Comparison of ENCODE assay signal across 22 cellular contexts in genomic region chr18:9047715-9048114, GRCh38.
"Had no signal": no experiment of that assay in that cellular context is flagged by ENCODE, and none has a peak within 500 bp of the region (broad histone marks: within the 10 kb centered on the region; RNA-seq: fewer than 3 reads in every experiment).

No MANE protein-coding gene starts in this region.

- DNase-seq: colonic mucosa; dermis blood vessel endothelial cell; effector memory CD8-positive, alpha-beta T cell; foreskin keratinocyte; heart left ventricle; kidney; natural killer cell; occipital lobe; pancreas; stimulated activated CD4-positive, alpha-beta T cell treated with anti-CD3 and anti-CD28 coated beads, Interleukin-2, amount 100 ng/mL, for 24 hours; stimulated activated CD4-positive, alpha-beta T cell treated with anti-CD3 and anti-CD28 coated beads, Interleukin-4, amount 100 ng/mL, for 24 hours; upper lobe of right lung; uterus had no signal

- H3K27ac ChIP-seq: colonic mucosa, foreskin keratinocyte, gastroesophageal sphincter, heart left ventricle, hepatocyte, pancreas, thoracic aorta, tibial nerve, upper lobe of right lung, uterus had no signal

- H3K9me3 ChIP-seq: colonic mucosa, pancreas, thoracic aorta, upper lobe of right lung, uterus had no signal

- H3K79me2 ChIP-seq: hepatocyte had no signal

- H3K4me2 ChIP-seq: hepatocyte had no signal

- H3K4me3 ChIP-seq: colonic mucosa, gastroesophageal sphincter, heart left ventricle, hepatocyte, lung, pancreas, thoracic aorta, tibial nerve, upper lobe of right lung, uterus had no signal

- ATAC-seq: effector memory CD8-positive, alpha-beta T cell; foreskin keratinocyte; gastroesophageal sphincter; heart left ventricle; left lobe of liver; natural killer cell; pancreas; sciatic nerve; stimulated activated memory B cell treated with anti-CD40 and anti-IgM and Interleukin-4, amounts not matched to agents 10 μg/mL and 1 μg/mL and 100 μg/mL, for 72 hours; upper lobe of right lung had no signal

- FAIRE-seq: endometrium, kidney, pancreas had no signal

- H2AFZ ChIP-seq: hepatocyte had no signal

- H3K36me3 ChIP-seq: colonic mucosa, gastroesophageal sphincter, heart left ventricle, pancreas, thoracic aorta, tibial nerve, upper lobe of right lung, uterus had no signal

- H3K27me3 ChIP-seq: colonic mucosa, foreskin keratinocyte, gastroesophageal sphincter, heart left ventricle, hepatocyte, pancreas, tibial nerve, upper lobe of right lung, uterus had no signal

- H3K4me1 ChIP-seq: colonic mucosa, gastroesophageal sphincter, heart left ventricle, pancreas, tibial nerve, upper lobe of right lung, uterus had no signal
